18 cellular contexts compared by ENCODE assay signal in genomic region chr10:31072453-31072852, GRCh38. TPM values are rescaled to one million over a fixed set of nuclear protein-coding genes. Genes with fewer than 3 reads are reported as not detected.
A peak's percentile ranks its signal among the peaks of the same experiment; 100 is the strongest.
DNase-seq lines count a peak whose midpoint lies in the region; ATAC-seq and TF ChIP-seq lines count a peak whose summit lies in the region.
"Had no signal": no experiment of that assay in that cellular context is flagged by ENCODE, and none has a peak within 500 bp of the region (broad histone marks: within the 10 kb centered on the region; RNA-seq: fewer than 3 reads in every experiment).

No MANE protein-coding gene starts in this region.

- TF ChIP-seq CTCF in nephron (IDR thresholded peaks at IDR 0.05; ENCODE audit: unreplicated experiment in 3 of 3) (no peak), thoracic aorta (IDR thresholded peaks at IDR 0.05) (no peak), body of pancreas (IDR thresholded peaks at IDR 0.05) (no peak)

- H3K4me1 ChIP-seq in thoracic aorta (ENCODE audit: control insufficient read depth in 1 of 2, low read depth in 2 of 2) (peaks cover 33 to 79% of the 10 kb centered on the region in 2 donors), body of pancreas (no peaks in the 10 kb centered on the region)

- DNase-seq in astrocyte of the hippocampus (ENCODE audit: low read depth, low spot score) (peak; percentile 64), thoracic aorta (ENCODE audit: low spot score) (no peak), SHP77 treated with DMSO at 0.1 percent for 48 hours (lab: John Stamatoyannopoulos, UW) (no peak), body of pancreas (no peak)
- DNase-seq: ACHN, COR-L47, DMS153, EL, H7, NCI-H1436, NCI-H2029, NCI-H2171 treated with DMSO at 0.1 percent for 48 hours, NCI-H748 treated with DMSO at 0.1 percent for 48 hours, RPMI8226 had no signal

- H3K4me3 ChIP-seq in thoracic aorta (peak overlapping the region; percentile 25), body of pancreas (no peak overlapping the region)
- H3K4me3 ChIP-seq: SJSA1 had no signal

- no peak overlapping the region for H3K4me3 Mint-ChIP-seq in nephron

- no peak for TF ChIP-seq POLR2A in body of pancreas (IDR thresholded peaks at IDR 0.05)

- no peaks in the 10 kb centered on the region for H3K27me3 Mint-ChIP-seq in nephron (ENCODE audit: low read depth)

- peak; percentile 60 for ATAC-seq in thoracic aorta (ENCODE audit: insufficient number of reproducible peaks, low FRiP score, low read depth)
- no peak for ATAC-seq in GM21723 (IDR thresholded peaks at IDR 0.05; ENCODE audit: unreplicated experiment)
- no peak for ATAC-seq in body of pancreas

- peak overlapping the region; percentile 8 for H3K27ac ChIP-seq in KOPT-K1 (ENCODE audit: low read depth, low read length, poor library complexity, severe bottlenecking)
- H3K27ac ChIP-seq in thoracic aorta: peak overlapping the region; percentile 85 to 94
- no peak overlapping the region for H3K27ac ChIP-seq in body of pancreas
- H3K27ac ChIP-seq: SJSA1 had no signal

- H3K36me3 ChIP-seq in KOPT-K1 (ENCODE audit: insufficient read depth, low read length) (no peaks in the 10 kb centered on the region), thoracic aorta (no peaks in the 10 kb centered on the region), body of pancreas (replicated peaks in 1 of 2; ENCODE audit: insufficient read depth in 1 of 2, low read depth in 2 of 2) (no peaks in the 10 kb centered on the region)
- H3K36me3 ChIP-seq: SJSA1 had no signal

- H3K27me3 ChIP-seq in thoracic aorta (replicated peaks; ENCODE audit: insufficient read depth) (no peaks in the 10 kb centered on the region), body of pancreas (no peaks in the 10 kb centered on the region)
- H3K27me3 ChIP-seq: SJSA1 had no signal

- H3K27ac Mint-ChIP-seq in nephron: peak overlapping the region in 2 of 3 experiments; percentile 51 to 90

- H3K9me3 Mint-ChIP-seq in nephron: no peaks in the 10 kb centered on the region

- H3K9me3 ChIP-seq in KOPT-K1 (ENCODE audit: insufficient read depth, low read length, poor library complexity, severe bottlenecking) (no peaks in the 10 kb centered on the region), thoracic aorta (no peaks in the 10 kb centered on the region), body of pancreas (no peaks in the 10 kb centered on the region)
- H3K9me3 ChIP-seq: SJSA1 had no signal

- no peaks in the 10 kb centered on the region for H3K36me3 Mint-ChIP-seq in nephron (ENCODE audit: low read depth)

- 54 to 59% methylated on average over 2 of the region's 2 CpGs for WGBS in body of pancreas, 2 donors

- intact Hi-C loops in body of pancreas (cut with DNase I): no loop called here

- peaks cover 88% of the 10 kb centered on the region for H3K4me1 Mint-ChIP-seq in nephron

RNA-seq across cellular contexts. Expression of gene ZNF438, which starts 40.8 kb away (rescaled TPM):
- total RNA-seq in thoracic aorta: 10 to 100 TPM; 10.6 to 14.5 TPM
- 1 to 10 TPM; 2.6 to 2.9 TPM for total RNA-seq in body of pancreas

Comparison
In these comparisons a context has a peak if more than half of its experiments do, and no peak if none do; other contexts are left out.
1. H3K27ac ChIP-seq: peak in KOPT-K1 (single experiment) and thoracic aorta (2 of 2); none in body of pancreas (0 of 4).